In the genomic region with DNA sequence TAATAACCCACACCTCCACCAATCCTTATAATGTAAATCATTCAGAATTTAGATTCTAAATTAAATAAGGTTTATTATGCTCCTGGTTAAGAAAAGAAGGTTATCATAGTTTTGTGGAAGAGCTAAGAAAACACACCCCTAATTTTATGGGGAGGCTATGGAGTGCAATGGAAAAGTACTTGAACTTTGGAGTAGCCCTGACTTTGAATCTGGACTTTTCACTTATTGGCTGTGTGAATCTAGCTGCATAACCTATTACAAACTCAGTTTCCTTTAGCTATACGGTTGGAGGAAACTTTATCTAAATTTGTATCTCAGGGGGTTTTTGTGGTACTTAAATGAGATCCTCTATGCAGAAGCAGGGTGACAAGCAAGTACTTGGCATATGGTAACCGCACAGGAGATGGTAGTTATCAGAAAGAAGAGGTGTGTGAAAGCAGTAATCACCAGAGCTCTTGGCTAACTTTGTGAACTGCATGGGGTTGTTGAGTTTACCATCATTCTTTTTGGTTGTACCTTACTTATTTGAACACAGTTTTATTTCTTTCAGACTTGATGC, we compare ENCODE assay signal across 31 cellular contexts.
"Had no signal": no experiment of that assay in that cellular context is flagged by ENCODE, and none has a peak within 500 bp of the region (broad histone marks: within the 10 kb centered on the region; RNA-seq: fewer than 3 reads in every experiment).

No MANE protein-coding gene starts in this region.

- H3K9me3 ChIP-seq: esophagus squamous epithelium, heart right ventricle, left ventricle myocardium inferior, lower lobe of right lung, ovary, psoas muscle, thoracic aorta, tibial nerve, upper lobe of left lung had no signal

- H3K4me1 ChIP-seq: esophagus squamous epithelium, heart right ventricle, left ventricle myocardium inferior, lower lobe of right lung, psoas muscle, upper lobe of left lung had no signal

- H3K27me3 ChIP-seq: heart right ventricle, ovary, tibial nerve, upper lobe of left lung had no signal

- H3K9me3 Mint-ChIP-seq: effector memory CD8-positive, alpha-beta T cell; immature natural killer cell; naive thymus-derived CD8-positive, alpha-beta T cell had no signal

- H3K27ac ChIP-seq: esophagus squamous epithelium, heart right ventricle, left ventricle myocardium inferior, lower lobe of right lung, ovary, psoas muscle, skin epidermis, thoracic aorta, tibial nerve, upper lobe of left lung had no signal

- ATAC-seq: effector memory CD8-positive, alpha-beta T cell; heart right ventricle; left colon; lower lobe of right lung; naive thymus-derived CD8-positive, alpha-beta T cell; psoas muscle; right cardiac atrium had no signal

- H3K36me3 Mint-ChIP-seq: immature natural killer cell; naive thymus-derived CD8-positive, alpha-beta T cell had no signal

- H3K4me3 ChIP-seq: esophagus squamous epithelium, heart right ventricle, left ventricle myocardium inferior, lower lobe of right lung, ovary, psoas muscle, skin epidermis, thoracic aorta, tibial nerve, upper lobe of left lung had no signal

- H3K4me1 Mint-ChIP-seq: immature natural killer cell; naive thymus-derived CD8-positive, alpha-beta T cell had no signal

- H3K36me3 ChIP-seq: esophagus squamous epithelium, heart right ventricle, left ventricle myocardium inferior, lower lobe of right lung, ovary, thoracic aorta, tibial nerve, upper lobe of left lung had no signal

- FAIRE-seq: endometrium, urothelium cell line had no signal

- H3K4me3 Mint-ChIP-seq: effector memory CD8-positive, alpha-beta T cell; immature natural killer cell; naive thymus-derived CD8-positive, alpha-beta T cell; nephron progenitor cell had no signal

- DNase-seq: cortex of kidney; effector memory CD8-positive, alpha-beta T cell; erythroblast; esophagus squamous epithelium; foreskin melanocyte; glutamatergic neuron; heart right ventricle; hypothalamus; immature natural killer cell; islet precursor cell; kidney glomerular epithelial cell; left colon; left ventricle myocardium inferior; lower lobe of right lung; naive thymus-derived CD8-positive, alpha-beta T cell; nephron progenitor cell; nucleus accumbens; ovary; posterior cingulate gyrus; psoas muscle; right cardiac atrium; stimulated activated CD4-positive, alpha-beta T cell treated with anti-CD3 and anti-CD28 coated beads, Interleukin-15, amount 100 ng/mL, for 24 hours; stimulated activated CD4-positive, alpha-beta T cell treated with anti-CD3 and anti-CD28 coated beads, Interleukin-2, amount 100 ng/mL, for 48 hours; stimulated activated naive CD4-positive, alpha-beta T cell treated with Interleukin-2 at 50 U/mL for 16 hours; substantia nigra; upper lobe of left lung had no signal

- H3K27ac Mint-ChIP-seq: effector memory CD8-positive, alpha-beta T cell; immature natural killer cell; naive thymus-derived CD8-positive, alpha-beta T cell; nephron progenitor cell had no signal
